Comparison of ENCODE assay signal across 8 cellular contexts in genomic region chr11:119584193-119585037, GRCh38.
DNase-seq lines count a peak whose midpoint lies in the region; ATAC-seq and TF ChIP-seq lines count a peak whose summit lies in the region.

No MANE protein-coding gene starts in this region.

- TF ChIP-seq CTCF in mucosa of descending colon (IDR thresholded peaks at IDR 0.05) (no peak), transverse colon (IDR thresholded peaks at IDR 0.05) (no peak)

- ATAC-seq in T-helper 17 cell (peak; percentile 28), esophagus mucosa (peak; percentile 81), mucosa of descending colon (peak; percentile 51), GM19035 (IDR thresholded peaks at IDR 0.05; ENCODE audit: unreplicated experiment) (no peak)

- H3K4me1 Mint-ChIP-seq in T-helper 17 cell, result peaks cover 7% of the 10 kb centered on the region

- 2% methylated on average over 55 of the region's 56 CpGs; no CpG with 5 or more reads in 1 of the 2 donors for WGBS in transverse colon (ENCODE audit: low coverage in 1 of 2), 2 donors

- H3K27me3 ChIP-seq in MG63 (no peaks in the 10 kb centered on the region), transverse colon (peaks cover 47% of the 10 kb centered on the region)

- peak; percentile 74 for DNase-seq in Caki2 (ENCODE audit: low read depth)
- DNase-seq in MG63, result peak; percentile 69
- DNase-seq in T-helper 17 cell, result no peak
- peak; percentile 34 to 58 (median 35) for DNase-seq in mucosa of descending colon
- DNase-seq in transverse colon, result no peak
- no peak for DNase-seq in NCI-H446 treated with DMSO at 0.1 percent for 48 hours (lab: John Stamatoyannopoulos, UW)

- H3K4me1 ChIP-seq in mucosa of descending colon (ENCODE audit: low read depth) (peaks cover 14% of the 10 kb centered on the region), transverse colon (peaks cover 0 to 17% (median 15%) of the 10 kb centered on the region in 4 donors)

- no peak overlapping the region for H3K27ac ChIP-seq in transverse colon

- no peak overlapping the region for H3K27ac Mint-ChIP-seq in T-helper 17 cell

- peak overlapping the region; percentile 77 for H3K4me3 Mint-ChIP-seq in T-helper 17 cell

- intact Hi-C loops in mucosa of descending colon (cut with DNase I, micrococcal nuclease), result no loop called here
- intact Hi-C loops in transverse colon (cut with DNase I; ENCODE audit: low total_unique reads), result no loop called here

- H3K27me3 Mint-ChIP-seq in T-helper 17 cell, result peaks cover 68% of the 10 kb centered on the region

- TF ChIP-seq EP300 in transverse colon (IDR thresholded peaks at IDR 0.05; ENCODE audit: low read depth), result no peak

- H3K36me3 ChIP-seq in MG63, result no peaks in the 10 kb centered on the region
- H3K36me3 ChIP-seq in mucosa of descending colon (ENCODE audit: low read depth), result no peaks in the 10 kb centered on the region
- no peaks in the 10 kb centered on the region for H3K36me3 ChIP-seq in transverse colon

- in situ Hi-C loops in Caki2 (cut with HindIII; ENCODE audit: low pct_unique_long_range_greater_than_20kb, low sequenced_read_pairs), result no loop called here
- in situ Hi-C loops in transverse colon (cut with MboI; ENCODE audit: low pct_ligation_motif_present in 1 of 4, low pct_unique_long_range_greater_than_20kb in 1 of 4, low sequenced_read_pairs in 3 of 4), result no loop called here

- TF ChIP-seq POLR2A in transverse colon (IDR thresholded peaks at IDR 0.05), result no peak

- H3K9me3 ChIP-seq in MG63, result peaks cover under 1% of the 10 kb centered on the region; the same call in 1 of the 2 replicates
- no peaks in the 10 kb centered on the region for H3K9me3 ChIP-seq in T-helper 17 cell (ENCODE audit: control insufficient read depth, low read length, poor library complexity, severe bottlenecking)
- no peaks in the 10 kb centered on the region for H3K9me3 ChIP-seq in mucosa of descending colon
- no peaks in the 10 kb centered on the region for H3K9me3 ChIP-seq in transverse colon

- H3K36me3 Mint-ChIP-seq in T-helper 17 cell (ENCODE audit: low read depth), result peaks cover 2% of the 10 kb centered on the region

- H3K4me3 ChIP-seq in MG63 (peak overlapping the region; percentile 25), mucosa of descending colon (no peak overlapping the region), transverse colon (peak overlapping the region in 3 of 4 donors; percentile 14 to 45 (median 24))

Comparison
In these comparisons a context has a peak if more than half of its experiments do, and no peak if none do; other contexts are left out.
1. DNase-seq: peak in Caki2 (single experiment), MG63 (single experiment) and mucosa of descending colon (3 of 3); none in T-helper 17 cell (0 of 3), transverse colon (single experiment) and NCI-H446 treated with DMSO at 0.1 percent for 48 hours (single experiment).